ENCODE assay signal across 1 cellular context in genomic region chr13:39888865-39889810, GRCh38.
TF ChIP-seq lines count a peak whose summit lies in the region.

No MANE protein-coding gene starts in this region.

TF ChIP-seq in H1, 55 proteins besides CTCF, POLR2A, EP300 and RAD21 (continued from another document):
- TF ChIP-seq, protein P1, sequence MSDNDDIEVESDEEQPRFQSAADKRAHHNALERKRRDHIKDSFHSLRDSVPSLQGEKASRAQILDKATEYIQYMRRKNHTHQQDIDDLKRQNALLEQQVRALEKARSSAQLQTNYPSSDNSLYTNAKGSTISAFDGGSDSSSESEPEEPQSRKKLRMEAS (IDR thresholded peaks at IDR 0.05) = no peak
- TF ChIP-seq NRF1 (IDR thresholded peaks at IDR 0.05; ENCODE audit: low read depth, low read length) (no peak), CTBP2 (IDR thresholded peaks at IDR 0.05; ENCODE audit: borderline replicate concordance, insufficient read depth, insufficient read length, low read length) (no peak), ATF2 (IDR thresholded peaks at IDR 0.05; ENCODE audit: low read length) (no peak), SP1 (IDR thresholded peaks at IDR 0.05; ENCODE audit: low read depth, low read length) (no peak), FOSL1 (IDR thresholded peaks at IDR 0.05; ENCODE audit: insufficient read depth, low read depth, low read length) (no peak), ASH2L (IDR thresholded peaks at IDR 0.05; ENCODE audit: low read length) (no peak), GABPA (IDR thresholded peaks at IDR 0.05; ENCODE audit: borderline replicate concordance, insufficient read depth, low read length) (no peak)
